1 cellular context compared by ENCODE assay signal in the genomic region with DNA sequence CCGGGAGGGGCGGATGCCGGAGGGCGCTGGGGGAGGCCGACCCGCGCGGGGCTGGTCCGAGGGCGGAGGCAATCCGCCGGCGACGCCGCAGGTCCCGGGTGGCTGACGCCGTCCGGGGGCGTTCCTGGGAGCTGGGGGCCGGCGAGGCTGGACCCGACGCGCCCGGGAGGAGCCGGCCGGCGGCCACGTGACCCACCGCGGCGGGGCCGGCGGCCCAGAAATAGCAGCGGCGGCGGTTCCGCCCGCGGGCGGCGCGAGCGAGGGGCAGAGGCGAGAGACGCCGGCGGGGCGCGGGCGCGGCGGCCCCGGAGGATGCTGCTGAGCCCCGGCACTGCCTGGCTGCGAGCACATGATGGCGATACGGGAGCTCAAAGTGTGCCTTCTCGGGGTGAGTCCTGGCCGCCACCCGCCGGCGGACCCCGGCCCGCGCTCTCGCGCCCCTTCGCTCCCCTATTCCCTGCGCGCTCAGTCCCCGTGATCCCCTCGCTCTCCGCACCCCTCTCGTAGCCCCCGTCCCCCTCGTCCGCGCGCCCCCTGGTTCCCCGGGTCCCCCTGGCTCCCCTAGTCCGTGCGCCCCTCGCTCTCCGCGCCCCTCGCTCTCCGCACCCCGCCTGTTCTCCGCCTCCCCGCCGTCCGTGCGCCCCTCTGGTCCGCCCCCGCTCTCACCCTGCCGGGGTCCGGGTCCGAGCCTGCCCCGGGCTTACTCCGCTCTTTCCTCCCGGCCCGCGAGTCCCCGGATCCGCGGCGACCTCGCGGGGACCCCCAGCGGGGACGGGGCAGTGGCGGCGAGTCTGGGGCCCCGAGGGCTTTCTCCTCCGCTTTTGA.
TF ChIP-seq lines count a peak whose summit lies in the region.

A gene with protein sequence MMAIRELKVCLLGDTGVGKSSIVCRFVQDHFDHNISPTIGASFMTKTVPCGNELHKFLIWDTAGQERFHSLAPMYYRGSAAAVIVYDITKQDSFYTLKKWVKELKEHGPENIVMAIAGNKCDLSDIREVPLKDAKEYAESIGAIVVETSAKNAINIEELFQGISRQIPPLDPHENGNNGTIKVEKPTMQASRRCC (plus strand): TSS at position 245 of the 825 bp plus-strand sequence. CDS start 105 bp downstream, at position 350.

TF ChIP-seq in SK-N-SH, 30 proteins besides CTCF, POLR2A, EP300 and RAD21 (continued from another document):
- TF ChIP-seq, protein P1, sequence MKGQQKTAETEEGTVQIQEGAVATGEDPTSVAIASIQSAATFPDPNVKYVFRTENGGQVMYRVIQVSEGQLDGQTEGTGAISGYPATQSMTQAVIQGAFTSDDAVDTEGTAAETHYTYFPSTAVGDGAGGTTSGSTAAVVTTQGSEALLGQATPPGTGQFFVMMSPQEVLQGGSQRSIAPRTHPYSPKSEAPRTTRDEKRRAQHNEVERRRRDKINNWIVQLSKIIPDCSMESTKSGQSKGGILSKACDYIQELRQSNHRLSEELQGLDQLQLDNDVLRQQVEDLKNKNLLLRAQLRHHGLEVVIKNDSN (IDR thresholded peaks at IDR 0.05; ENCODE audit: borderline replicate concordance, low read depth): peak; percentile 78
- no peak for TF ChIP-seq SIN3A (IDR thresholded peaks at IDR 0.05; ENCODE audit: borderline replicate concordance, low read depth, low read length)
